Comparison of ENCODE assay signal across 16 cellular contexts in the genomic region with DNA sequence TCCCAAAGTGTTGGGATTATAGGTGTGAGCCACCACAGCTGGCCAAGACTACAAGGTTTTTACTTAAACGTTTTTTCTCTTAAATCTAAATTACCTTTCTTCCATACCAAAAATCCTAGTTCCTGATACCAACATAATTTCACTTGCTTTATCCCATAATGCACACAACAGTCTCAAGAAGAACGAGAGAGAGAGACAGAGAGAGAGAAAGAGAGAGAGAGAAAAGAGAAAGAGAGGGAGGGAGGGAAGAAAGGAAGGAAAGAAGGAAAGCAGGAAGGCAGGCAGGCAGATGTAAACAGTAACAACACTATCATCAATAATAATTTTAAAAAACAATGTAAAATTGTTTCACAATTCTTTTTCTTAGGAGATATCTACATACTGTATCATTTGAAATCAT.
DNase-seq lines count a peak whose midpoint lies in the region; TF ChIP-seq lines count a peak whose summit lies in the region.
"Had no signal": no experiment of that assay in that cellular context is flagged by ENCODE, and none has a peak within 500 bp of the region (broad histone marks: within the 10 kb centered on the region; RNA-seq: fewer than 3 reads in every experiment).

No MANE protein-coding gene starts in this region.

- peaks cover 68% of the 10 kb centered on the region for H3K4me1 Mint-ChIP-seq in activated naive CD8-positive, alpha-beta T cell (ENCODE audit: low read depth)
- peaks cover 58% of the 10 kb centered on the region for H3K4me1 Mint-ChIP-seq in activated naive CD8-positive, alpha-beta T cell treated with anti-CD3 and anti-CD28 coated beads for 36 hours
- H3K4me1 Mint-ChIP-seq in activated T-helper 1 cell treated with anti-CD3 and anti-CD28 coated beads, Interleukin-12 subunit alpha, Interleukin-12 subunit beta, Interleukin-2, Interleukin-4 antibody, amounts not matched to agents 30 ng/mL and 10 ng/mL and 1 ng/mL, durations not matched to agents 14 hours and 24 hours and 36 hours (ENCODE audit: low read depth) = peaks cover 55% of the 10 kb centered on the region
- H3K4me1 Mint-ChIP-seq: endodermal cell had no signal

- no peaks in the 10 kb centered on the region for H3K9me3 ChIP-seq in hepatocyte (ENCODE audit: low read depth)
- H3K9me3 ChIP-seq: SJCRH30, spleen had no signal

- H4K20me1 ChIP-seq in hepatocyte (ENCODE audit: insufficient read depth, poor library complexity, severe bottlenecking) = no peaks in the 10 kb centered on the region

- intact Hi-C loops in activated T-helper 1 cell treated with anti-CD3 and anti-CD28 coated beads, Interleukin-12 subunit alpha, Interleukin-12 subunit beta, Interleukin-2, Interleukin-4 antibody, amounts not matched to agents 30 ng/mL and 10 ng/mL and 1 ng/mL, durations not matched to agents 14 hours and 24 hours and 36 hours (cut with micrococcal nuclease) = no loop called here

- H3K4me3 ChIP-seq in hepatocyte = no peak overlapping the region
- H3K4me3 ChIP-seq: SJCRH30, spleen had no signal

- no peaks in the 10 kb centered on the region for H3K27me3 Mint-ChIP-seq in activated naive CD8-positive, alpha-beta T cell
- no peaks in the 10 kb centered on the region for H3K27me3 Mint-ChIP-seq in activated naive CD8-positive, alpha-beta T cell treated with anti-CD3 and anti-CD28 coated beads for 36 hours
- no peaks in the 10 kb centered on the region for H3K27me3 Mint-ChIP-seq in activated T-helper 1 cell treated with anti-CD3 and anti-CD28 coated beads, Interleukin-12 subunit alpha, Interleukin-12 subunit beta, Interleukin-2, Interleukin-4 antibody, amounts not matched to agents 30 ng/mL and 10 ng/mL and 1 ng/mL, durations not matched to agents 14 hours and 24 hours and 36 hours (ENCODE audit: insufficient read depth)
- H3K27me3 Mint-ChIP-seq: IgD-negative memory B cell had no signal

- H3K79me2 ChIP-seq in hepatocyte = no peaks in the 10 kb centered on the region

- no peaks in the 10 kb centered on the region for H3K27me3 ChIP-seq in hepatocyte
- H3K27me3 ChIP-seq: SJCRH30, spleen had no signal

- H3K4me2 ChIP-seq in hepatocyte = no peak overlapping the region

- H3K27ac ChIP-seq in hepatocyte = no peak overlapping the region
- H3K27ac ChIP-seq: C4-2B, SJCRH30 had no signal

- H3K9me3 Mint-ChIP-seq in activated naive CD8-positive, alpha-beta T cell (ENCODE audit: low read depth) = no peaks in the 10 kb centered on the region
- H3K9me3 Mint-ChIP-seq in activated naive CD8-positive, alpha-beta T cell treated with anti-CD3 and anti-CD28 coated beads for 36 hours = peaks cover 8% of the 10 kb centered on the region
- H3K9me3 Mint-ChIP-seq in activated T-helper 1 cell treated with anti-CD3 and anti-CD28 coated beads, Interleukin-12 subunit alpha, Interleukin-12 subunit beta, Interleukin-2, Interleukin-4 antibody, amounts not matched to agents 30 ng/mL and 10 ng/mL and 1 ng/mL, durations not matched to agents 14 hours and 24 hours and 36 hours = no peaks in the 10 kb centered on the region
- H3K9me3 Mint-ChIP-seq: endodermal cell; IgD-negative memory B cell; T-helper 2 cell treated with Interferon-gamma antibody and Interleukin-4, amounts not matched to agents 5 μg/mL and 100 μg/mL, for 36 hours had no signal

- no peak for DNase-seq in activated naive CD8-positive, alpha-beta T cell treated with anti-CD3 and anti-CD28 coated beads for 36 hours
- no peak for DNase-seq in activated T-helper 1 cell treated with anti-CD3 and anti-CD28 coated beads, Interleukin-12 subunit alpha, Interleukin-12 subunit beta, Interleukin-2, Interleukin-4 antibody, amounts not matched to agents 30 ng/mL and 10 ng/mL and 1 ng/mL, durations not matched to agents 14 hours and 24 hours and 36 hours (ENCODE audit: low spot score)
- DNase-seq in hepatocyte (ENCODE audit: low spot score) = no peak
- no peak for DNase-seq in HK-2 (ENCODE audit: unreplicated experiment)
- no peak for DNase-seq in SHP77 treated with DMSO at 0.1 percent for 48 hours (lab: John Stamatoyannopoulos, UW)
- DNase-seq in stimulated activated CD4-positive, alpha-beta T cell treated with anti-CD3 and anti-CD28 coated beads, Interleukin-12 subunit alpha, Interleukin-12 subunit beta, amount 100 ng/mL, for 4 hours = no peak
- DNase-seq: activated naive CD4-positive, alpha-beta T cell treated with anti-CD3 and anti-CD28 coated beads, Interleukin-2, amount 50 U/mL, for 16 hours; DMS 273 treated with DMSO at 0.1 percent for 48 hours; endodermal cell; PC-3; SJCRH30; spleen had no signal

- no peak for TF ChIP-seq CTCF in hepatocyte (IDR thresholded peaks at IDR 0.05; ENCODE audit: poor library complexity)

- H3K36me3 Mint-ChIP-seq in activated naive CD8-positive, alpha-beta T cell = peaks cover 9% of the 10 kb centered on the region
- peaks cover 25% of the 10 kb centered on the region for H3K36me3 Mint-ChIP-seq in activated naive CD8-positive, alpha-beta T cell treated with anti-CD3 and anti-CD28 coated beads for 36 hours
- H3K36me3 Mint-ChIP-seq in activated T-helper 1 cell treated with anti-CD3 and anti-CD28 coated beads, Interleukin-12 subunit alpha, Interleukin-12 subunit beta, Interleukin-2, Interleukin-4 antibody, amounts not matched to agents 30 ng/mL and 10 ng/mL and 1 ng/mL, durations not matched to agents 14 hours and 24 hours and 36 hours (ENCODE audit: low read depth) = peaks cover 8% of the 10 kb centered on the region
- H3K36me3 Mint-ChIP-seq: IgD-negative memory B cell had no signal

- H2AFZ ChIP-seq in hepatocyte = peak overlapping the region; percentile 13

- WGBS in hepatocyte (ENCODE audit: low lambda C conversion rate, missing lambda C conversion rate) = 77% methylated on average over 2 of the region's 2 CpGs

- peak overlapping the region; percentile 75 for H3K27ac Mint-ChIP-seq in activated naive CD8-positive, alpha-beta T cell
- H3K27ac Mint-ChIP-seq in activated naive CD8-positive, alpha-beta T cell treated with anti-CD3 and anti-CD28 coated beads for 36 hours = no peak overlapping the region
- no peak overlapping the region for H3K27ac Mint-ChIP-seq in activated T-helper 1 cell treated with anti-CD3 and anti-CD28 coated beads, Interleukin-12 subunit alpha, Interleukin-12 subunit beta, Interleukin-2, Interleukin-4 antibody, amounts not matched to agents 30 ng/mL and 10 ng/mL and 1 ng/mL, durations not matched to agents 14 hours and 24 hours and 36 hours
- H3K27ac Mint-ChIP-seq: endodermal cell; IgD-negative memory B cell; T-helper 2 cell treated with Interferon-gamma antibody and Interleukin-4, amounts not matched to agents 5 μg/mL and 100 μg/mL, for 36 hours had no signal

- no peaks in the 10 kb centered on the region for H3K9me2 ChIP-seq in hepatocyte (replicated peaks; ENCODE audit: insufficient read depth)

- H3K4me1 ChIP-seq in hepatocyte (ENCODE audit: insufficient read depth) = peaks cover 6% of the 10 kb centered on the region

- H3K36me3 ChIP-seq in hepatocyte (replicated peaks; ENCODE audit: insufficient read depth, low read depth) = no peaks in the 10 kb centered on the region
- H3K36me3 ChIP-seq: SJCRH30, spleen had no signal

- H3K4me3 Mint-ChIP-seq in activated naive CD8-positive, alpha-beta T cell = peak overlapping the region; percentile 57
- H3K4me3 Mint-ChIP-seq in activated naive CD8-positive, alpha-beta T cell treated with anti-CD3 and anti-CD28 coated beads for 36 hours = no peak overlapping the region
- H3K4me3 Mint-ChIP-seq in activated T-helper 1 cell treated with anti-CD3 and anti-CD28 coated beads, Interleukin-12 subunit alpha, Interleukin-12 subunit beta, Interleukin-2, Interleukin-4 antibody, amounts not matched to agents 30 ng/mL and 10 ng/mL and 1 ng/mL, durations not matched to agents 14 hours and 24 hours and 36 hours = peak overlapping the region; percentile 20
- H3K4me3 Mint-ChIP-seq: endodermal cell; T-helper 2 cell treated with Interferon-gamma antibody and Interleukin-4, amounts not matched to agents 5 μg/mL and 100 μg/mL, for 36 hours had no signal
